ENCODE assay signal across 14 cellular contexts in genomic region chr6:125392682-125393081, GRCh38.
DNase-seq lines count a peak whose midpoint lies in the region; ATAC-seq and TF ChIP-seq lines count a peak whose summit lies in the region.
"Had no signal": no experiment of that assay in that cellular context is flagged by ENCODE, and none has a peak within 500 bp of the region (broad histone marks: within the 10 kb centered on the region; RNA-seq: fewer than 3 reads in every experiment).

No MANE protein-coding gene starts in this region.

- H3K4me3 ChIP-seq in KMS-11 (IDR thresholded peaks at IDR 0.05; ENCODE audit: insufficient read depth, low read depth, low read length) = no peak overlapping the region
- no peak overlapping the region for H3K4me3 ChIP-seq in esophagus muscularis mucosa
- H3K4me3 ChIP-seq in right lobe of liver = no peak overlapping the region
- H3K4me3 ChIP-seq: prostate gland, SK-N-MC had no signal

- H3K9me3 ChIP-seq in esophagus muscularis mucosa (no peaks in the 10 kb centered on the region), right lobe of liver (no peaks in the 10 kb centered on the region)
- H3K9me3 ChIP-seq: prostate gland had no signal

- no peaks in the 10 kb centered on the region for H3K79me2 ChIP-seq in KMS-11 (ENCODE audit: insufficient read depth, low read depth)

- intact Hi-C loops in esophagus muscularis mucosa (cut with DNase I) (no loop called here), right lobe of liver (cut with DNase I) (no loop called here)

- H3K27ac ChIP-seq in KMS-11 (no peak overlapping the region), esophagus muscularis mucosa (replicated peaks in 1 of 4) (no peak overlapping the region), right lobe of liver (no peak overlapping the region)
- H3K27ac ChIP-seq: prostate gland, SK-N-MC had no signal

- peaks cover 3% of the 10 kb centered on the region for H3K36me3 Mint-ChIP-seq in activated naive CD8-positive, alpha-beta T cell treated with anti-CD3 and anti-CD28 coated beads, Interleukin-2, amount 10 ng/mL, durations not matched to agents 7 days and 5 days
- H3K36me3 Mint-ChIP-seq in activated naive CD8-positive, alpha-beta T cell treated with anti-CD3 and anti-CD28 coated beads, Interleukin-2, amount 50 U/mL, for 24 hours (ENCODE audit: low read depth) = no peaks in the 10 kb centered on the region
- H3K36me3 Mint-ChIP-seq: memory B cell had no signal

- no peak for TF ChIP-seq POLR2A in esophagus muscularis mucosa (IDR thresholded peaks at IDR 0.05; ENCODE audit: low read depth)
- no peak for TF ChIP-seq POLR2A in right lobe of liver (IDR thresholded peaks at IDR 0.05)

- no peak overlapping the region for H3K27ac Mint-ChIP-seq in activated naive CD8-positive, alpha-beta T cell treated with anti-CD3 and anti-CD28 coated beads, Interleukin-2, amount 10 ng/mL, durations not matched to agents 7 days and 5 days
- no peak overlapping the region for H3K27ac Mint-ChIP-seq in activated naive CD8-positive, alpha-beta T cell treated with anti-CD3 and anti-CD28 coated beads, Interleukin-2, amount 50 U/mL, for 24 hours
- H3K27ac Mint-ChIP-seq: memory B cell had no signal

- H3K9me3 Mint-ChIP-seq in activated naive CD8-positive, alpha-beta T cell treated with anti-CD3 and anti-CD28 coated beads, Interleukin-2, amount 10 ng/mL, durations not matched to agents 7 days and 5 days = peaks cover 6% of the 10 kb centered on the region
- peaks cover 6% of the 10 kb centered on the region for H3K9me3 Mint-ChIP-seq in activated naive CD8-positive, alpha-beta T cell treated with anti-CD3 and anti-CD28 coated beads, Interleukin-2, amount 50 U/mL, for 24 hours

- no peak for DNase-seq in activated naive CD8-positive, alpha-beta T cell treated with anti-CD3 and anti-CD28 coated beads, Interleukin-2, amount 10 ng/mL, durations not matched to agents 7 days and 5 days
- no peak for DNase-seq in activated naive CD8-positive, alpha-beta T cell treated with anti-CD3 and anti-CD28 coated beads, Interleukin-2, amount 50 U/mL, for 24 hours
- DNase-seq in superior temporal gyrus (ENCODE audit: extremely low spot score) (no peak), esophagus muscularis mucosa (ENCODE audit: extremely low spot score) (no peak), right lobe of liver (no peak)
- DNase-seq: activated gamma-delta T cell; NCI-H446; stimulated activated CD4-positive, alpha-beta T cell treated with anti-CD3 and anti-CD28 coated beads, Interleukin-4, amount 100 ng/mL, for 1 hour had no signal

- no peak for TF ChIP-seq CTCF in KMS-11 (conservative IDR thresholded peaks at IDR 0.05; ENCODE audit: low read depth, low read length)
- no peak for TF ChIP-seq CTCF in esophagus muscularis mucosa (IDR thresholded peaks at IDR 0.05)
- TF ChIP-seq CTCF in right lobe of liver (IDR thresholded peaks at IDR 0.05) = no peak

- no peaks in the 10 kb centered on the region for H4K20me1 ChIP-seq in KMS-11 (ENCODE audit: insufficient read depth)

- H3K4me1 ChIP-seq in KMS-11 (ENCODE audit: low read depth, poor library complexity, severe bottlenecking) = peaks cover 19% of the 10 kb centered on the region
- no peaks in the 10 kb centered on the region for H3K4me1 ChIP-seq in esophagus muscularis mucosa
- H3K4me1 ChIP-seq in right lobe of liver = no peaks in the 10 kb centered on the region
- H3K4me1 ChIP-seq: prostate gland had no signal

- H3K4me2 ChIP-seq in KMS-11 = peak overlapping the region; percentile 44

- WGBS in esophagus muscularis mucosa = 86% methylated on average over 3 of the region's 3 CpGs
- WGBS in right lobe of liver (ENCODE audit: insufficient coverage, low coverage, low lambda C conversion rate, missing lambda C conversion rate) = 67% methylated on average over 2 of the region's 3 CpGs

- no peak for TF ChIP-seq EP300 in esophagus muscularis mucosa (IDR thresholded peaks at IDR 0.05)

- H3K9ac ChIP-seq in KMS-11 = no peak overlapping the region

- H3K4me1 Mint-ChIP-seq in activated naive CD8-positive, alpha-beta T cell treated with anti-CD3 and anti-CD28 coated beads, Interleukin-2, amount 10 ng/mL, durations not matched to agents 7 days and 5 days = peaks cover 17% of the 10 kb centered on the region
- H3K4me1 Mint-ChIP-seq in activated naive CD8-positive, alpha-beta T cell treated with anti-CD3 and anti-CD28 coated beads, Interleukin-2, amount 50 U/mL, for 24 hours = peaks cover 8% of the 10 kb centered on the region

- H3K4me3 Mint-ChIP-seq in activated naive CD8-positive, alpha-beta T cell treated with anti-CD3 and anti-CD28 coated beads, Interleukin-2, amount 10 ng/mL, durations not matched to agents 7 days and 5 days = no peak overlapping the region
- H3K4me3 Mint-ChIP-seq in activated naive CD8-positive, alpha-beta T cell treated with anti-CD3 and anti-CD28 coated beads, Interleukin-2, amount 50 U/mL, for 24 hours = no peak overlapping the region
- H3K4me3 Mint-ChIP-seq: memory B cell had no signal

- ATAC-seq in activated naive CD8-positive, alpha-beta T cell treated with anti-CD3 and anti-CD28 coated beads, Interleukin-2, amount 10 ng/mL, durations not matched to agents 7 days and 5 days (ENCODE audit: low read depth) = peak; percentile 33
- ATAC-seq in activated naive CD8-positive, alpha-beta T cell treated with anti-CD3 and anti-CD28 coated beads, Interleukin-2, amount 50 U/mL, for 24 hours = no peak
- ATAC-seq in HG02623 (IDR thresholded peaks at IDR 0.05; ENCODE audit: unreplicated experiment) = peak; percentile 76
- ATAC-seq in HG02840 (IDR thresholded peaks at IDR 0.05; ENCODE audit: low FRiP score, unreplicated experiment) = no peak
- ATAC-seq in right lobe of liver = no peak

- H3K27me3 ChIP-seq in KMS-11 (ENCODE audit: insufficient read depth, low read depth) (no peaks in the 10 kb centered on the region; the same call in 1 of the 2 replicates), esophagus muscularis mucosa (no peaks in the 10 kb centered on the region), right lobe of liver (no peaks in the 10 kb centered on the region)

- H3K36me3 ChIP-seq in KMS-11 (ENCODE audit: insufficient read depth) (no peaks in the 10 kb centered on the region), esophagus muscularis mucosa (no peaks in the 10 kb centered on the region), right lobe of liver (no peaks in the 10 kb centered on the region)
- H3K36me3 ChIP-seq: prostate gland had no signal

- H3K27me3 Mint-ChIP-seq in activated naive CD8-positive, alpha-beta T cell treated with anti-CD3 and anti-CD28 coated beads, Interleukin-2, amount 10 ng/mL, durations not matched to agents 7 days and 5 days = peaks cover 31% of the 10 kb centered on the region
- H3K27me3 Mint-ChIP-seq in activated naive CD8-positive, alpha-beta T cell treated with anti-CD3 and anti-CD28 coated beads, Interleukin-2, amount 50 U/mL, for 24 hours = peaks cover 6% of the 10 kb centered on the region

- POLR2A ChIA-PET in activated naive CD8-positive, alpha-beta T cell treated with anti-CD3 and anti-CD28 coated beads, Interleukin-2, amount 10 ng/mL, durations not matched to agents 7 days and 5 days (lab: Charles Lee) = no interaction called here

- no peak overlapping the region for H2AFZ ChIP-seq in KMS-11 (ENCODE audit: low read depth)

Comparison
In these comparisons a context has a peak if more than half of its experiments do, and no peak if none do; other contexts are left out.
1. ATAC-seq: peak in activated naive CD8-positive, alpha-beta T cell treated with anti-CD3 and anti-CD28 coated beads, Interleukin-2, amount 10 ng/mL, durations not matched to agents 7 days and 5 days (single experiment) and HG02623 (single experiment); none in activated naive CD8-positive, alpha-beta T cell treated with anti-CD3 and anti-CD28 coated beads, Interleukin-2, amount 50 U/mL, for 24 hours (single experiment), HG02840 (single experiment) and right lobe of liver (0 of 4).